8 cellular contexts compared by ENCODE assay signal in the genomic region with DNA sequence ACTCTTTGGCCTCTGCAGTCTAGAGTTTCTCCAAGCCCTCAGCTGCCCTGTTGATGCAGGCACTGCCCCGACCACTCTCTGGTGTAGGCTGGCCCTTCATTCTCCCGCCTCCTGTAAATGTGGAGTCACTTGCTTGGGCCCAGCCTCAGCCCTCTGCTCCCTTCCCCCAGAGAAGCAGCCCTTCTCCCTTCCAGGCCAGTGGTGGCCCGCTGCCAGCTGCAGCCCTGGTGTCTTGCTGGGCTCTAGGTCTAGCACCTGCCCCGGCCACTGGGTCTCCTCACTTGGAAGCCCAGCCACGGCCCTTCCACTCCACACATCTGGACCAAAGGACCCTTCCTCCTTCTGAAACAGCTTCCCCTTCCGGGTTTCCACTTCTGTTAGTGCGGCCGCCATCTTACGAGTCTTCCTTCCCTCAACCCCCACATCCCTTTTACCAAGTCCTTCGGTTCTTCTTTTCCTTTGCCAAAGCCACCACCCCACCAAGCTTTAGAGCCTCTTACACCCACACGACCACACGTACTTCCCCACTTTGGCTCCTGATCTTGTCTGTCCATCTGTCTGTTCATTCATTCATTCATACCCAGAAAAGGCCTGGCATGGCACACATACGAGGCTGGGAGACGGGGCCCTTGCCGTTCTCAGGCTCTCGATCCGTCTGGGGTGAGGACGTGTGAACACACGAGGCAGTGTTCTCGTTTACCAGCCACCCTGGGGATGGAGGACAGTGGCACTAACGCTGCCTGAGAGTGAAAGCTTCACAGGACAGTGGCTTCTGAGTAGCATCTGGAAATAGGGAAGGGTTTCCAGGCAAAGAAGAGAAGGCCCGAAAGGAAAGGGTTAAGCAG.
DNase-seq lines count a peak whose midpoint lies in the region; ATAC-seq, FAIRE-seq and TF ChIP-seq lines count a peak whose summit lies in the region.

No MANE protein-coding gene starts in this region.

- intact Hi-C loops in lower lobe of right lung (cut with DNase I) = no loop called here

- TF ChIP-seq CTCF in lower lobe of right lung (IDR thresholded peaks at IDR 0.05) = no peak

- H3K9me3 ChIP-seq in lower lobe of right lung = no peaks in the 10 kb centered on the region

- no peak for ATAC-seq in activated CD8-positive, alpha-beta T cell treated with anti-CD3 and anti-CD28 coated beads, Interleukin-2, amount 10 ng/mL, durations not matched to agents 7 days and 5 days
- ATAC-seq in lower lobe of right lung (peak in 1 of 2 donors; percentile 2), GM21529 (IDR thresholded peaks at IDR 0.05; ENCODE audit: unreplicated experiment) (no peak), HG03520 (IDR thresholded peaks at IDR 0.05; ENCODE audit: unreplicated experiment) (no peak)

- H3K9me3 Mint-ChIP-seq in activated naive CD4-positive, alpha-beta T cell treated with anti-CD3 and anti-CD28 coated beads, Interleukin-2, amount 10 ng/mL, durations not matched to agents 7 days and 5 days = no peaks in the 10 kb centered on the region
- H3K9me3 Mint-ChIP-seq in activated CD8-positive, alpha-beta T cell treated with anti-CD3 and anti-CD28 coated beads, Interleukin-2, amount 10 ng/mL, durations not matched to agents 7 days and 5 days (ENCODE audit: insufficient read depth) = no peaks in the 10 kb centered on the region

- H3K4me1 ChIP-seq in lower lobe of right lung = peaks cover 66% of the 10 kb centered on the region

- POLR2A ChIA-PET in activated CD8-positive, alpha-beta T cell treated with anti-CD3 and anti-CD28 coated beads, Interleukin-2, amount 10 ng/mL, durations not matched to agents 7 days and 5 days (lab: Charles Lee) = no interaction called here

- peak overlapping the region; percentile 6 for H3K4me3 ChIP-seq in lower lobe of right lung

- peak overlapping the region; percentile 83 for H3K27ac ChIP-seq in lower lobe of right lung

- peak overlapping the region; percentile 54 for H3K4me3 Mint-ChIP-seq in activated naive CD4-positive, alpha-beta T cell treated with anti-CD3 and anti-CD28 coated beads, Interleukin-2, amount 10 ng/mL, durations not matched to agents 7 days and 5 days
- H3K4me3 Mint-ChIP-seq in activated CD8-positive, alpha-beta T cell treated with anti-CD3 and anti-CD28 coated beads, Interleukin-2, amount 10 ng/mL, durations not matched to agents 7 days and 5 days = peak overlapping the region; percentile 38

- H3K4me1 Mint-ChIP-seq in activated naive CD4-positive, alpha-beta T cell treated with anti-CD3 and anti-CD28 coated beads, Interleukin-2, amount 10 ng/mL, durations not matched to agents 7 days and 5 days = peaks cover 76% of the 10 kb centered on the region
- H3K4me1 Mint-ChIP-seq in activated CD8-positive, alpha-beta T cell treated with anti-CD3 and anti-CD28 coated beads, Interleukin-2, amount 10 ng/mL, durations not matched to agents 7 days and 5 days (ENCODE audit: low read depth) = peaks cover 64% of the 10 kb centered on the region

- FAIRE-seq in urothelium cell line (lab: Jason Lieb, UNC) = no peak

- peak overlapping the region; percentile 80 for H3K27ac Mint-ChIP-seq in activated naive CD4-positive, alpha-beta T cell treated with anti-CD3 and anti-CD28 coated beads, Interleukin-2, amount 10 ng/mL, durations not matched to agents 7 days and 5 days
- peak overlapping the region; percentile 64 for H3K27ac Mint-ChIP-seq in activated CD8-positive, alpha-beta T cell treated with anti-CD3 and anti-CD28 coated beads, Interleukin-2, amount 10 ng/mL, durations not matched to agents 7 days and 5 days

- H3K27me3 Mint-ChIP-seq in activated naive CD4-positive, alpha-beta T cell treated with anti-CD3 and anti-CD28 coated beads, Interleukin-2, amount 10 ng/mL, durations not matched to agents 7 days and 5 days = no peaks in the 10 kb centered on the region
- no peaks in the 10 kb centered on the region for H3K27me3 Mint-ChIP-seq in activated CD8-positive, alpha-beta T cell treated with anti-CD3 and anti-CD28 coated beads, Interleukin-2, amount 10 ng/mL, durations not matched to agents 7 days and 5 days (ENCODE audit: low read depth)

- H3K36me3 Mint-ChIP-seq in activated naive CD4-positive, alpha-beta T cell treated with anti-CD3 and anti-CD28 coated beads, Interleukin-2, amount 10 ng/mL, durations not matched to agents 7 days and 5 days = peaks cover 6% of the 10 kb centered on the region
- peaks cover 6% of the 10 kb centered on the region for H3K36me3 Mint-ChIP-seq in activated CD8-positive, alpha-beta T cell treated with anti-CD3 and anti-CD28 coated beads, Interleukin-2, amount 10 ng/mL, durations not matched to agents 7 days and 5 days (ENCODE audit: low read depth)

- no peak for DNase-seq in activated naive CD4-positive, alpha-beta T cell treated with anti-CD3 and anti-CD28 coated beads, Interleukin-2, amount 10 ng/mL, durations not matched to agents 7 days and 5 days
- DNase-seq in activated naive CD4-positive, alpha-beta T cell treated with anti-CD3 and anti-CD28 coated beads, Interleukin-2, amount 50 U/mL, for 16 hours = no peak
- DNase-seq in activated CD8-positive, alpha-beta T cell treated with anti-CD3 and anti-CD28 coated beads, Interleukin-2, amount 10 ng/mL, durations not matched to agents 7 days and 5 days = no peak
- peak; percentile 74 for DNase-seq in lower lobe of right lung
- DNase-seq in urothelium cell line (ENCODE audit: low spot score) = peak; percentile 48
- DNase-seq in SIG-M5 (lab: John Stamatoyannopoulos, UW) = no peak

- peaks cover under 1% of the 10 kb centered on the region for H3K36me3 ChIP-seq in lower lobe of right lung

- CTCF ChIA-PET in activated naive CD4-positive, alpha-beta T cell treated with anti-CD3 and anti-CD28 coated beads, Interleukin-2, amount 10 ng/mL, durations not matched to agents 7 days and 5 days (lab: Charles Lee) = no interaction called here
- CTCF ChIA-PET in activated CD8-positive, alpha-beta T cell treated with anti-CD3 and anti-CD28 coated beads, Interleukin-2, amount 10 ng/mL, durations not matched to agents 7 days and 5 days (lab: Charles Lee) = interaction anchor here (1.2 to 2.9 kb wide), 3 partner anchors 9 to 76 kb away, joined by 3 to 18 read pairs (median 3); no protein-coding TSS in a partner anchor

- no peaks in the 10 kb centered on the region for H3K27me3 ChIP-seq in lower lobe of right lung (ENCODE audit: low read depth)

Comparison
In these comparisons a context has a peak if more than half of its experiments do, and no peak if none do; other contexts are left out.
1. DNase-seq: peak in lower lobe of right lung (single experiment) and urothelium cell line (single experiment); none in activated naive CD4-positive, alpha-beta T cell treated with anti-CD3 and anti-CD28 coated beads, Interleukin-2, amount 10 ng/mL, durations not matched to agents 7 days and 5 days (single experiment), activated naive CD4-positive, alpha-beta T cell treated with anti-CD3 and anti-CD28 coated beads, Interleukin-2, amount 50 U/mL, for 16 hours (single experiment), activated CD8-positive, alpha-beta T cell treated with anti-CD3 and anti-CD28 coated beads, Interleukin-2, amount 10 ng/mL, durations not matched to agents 7 days and 5 days (single experiment) and SIG-M5 (single experiment).